1 cellular context compared by ENCODE assay signal in genomic region chr6:32940656-32941411, GRCh38.
A peak's percentile ranks its signal among the peaks of the same experiment; 100 is the strongest.
TF ChIP-seq lines count a peak whose summit lies in the region.

HLA-DMB (minus strand) TSS chr6:32941028; CDS start chr6:32940807, 221 bp downstream.

TF ChIP-seq in GM12878, 131 proteins besides CTCF, POLR2A, EP300 and RAD21 (continued from another document):
- TF ChIP-seq, protein P1, sequence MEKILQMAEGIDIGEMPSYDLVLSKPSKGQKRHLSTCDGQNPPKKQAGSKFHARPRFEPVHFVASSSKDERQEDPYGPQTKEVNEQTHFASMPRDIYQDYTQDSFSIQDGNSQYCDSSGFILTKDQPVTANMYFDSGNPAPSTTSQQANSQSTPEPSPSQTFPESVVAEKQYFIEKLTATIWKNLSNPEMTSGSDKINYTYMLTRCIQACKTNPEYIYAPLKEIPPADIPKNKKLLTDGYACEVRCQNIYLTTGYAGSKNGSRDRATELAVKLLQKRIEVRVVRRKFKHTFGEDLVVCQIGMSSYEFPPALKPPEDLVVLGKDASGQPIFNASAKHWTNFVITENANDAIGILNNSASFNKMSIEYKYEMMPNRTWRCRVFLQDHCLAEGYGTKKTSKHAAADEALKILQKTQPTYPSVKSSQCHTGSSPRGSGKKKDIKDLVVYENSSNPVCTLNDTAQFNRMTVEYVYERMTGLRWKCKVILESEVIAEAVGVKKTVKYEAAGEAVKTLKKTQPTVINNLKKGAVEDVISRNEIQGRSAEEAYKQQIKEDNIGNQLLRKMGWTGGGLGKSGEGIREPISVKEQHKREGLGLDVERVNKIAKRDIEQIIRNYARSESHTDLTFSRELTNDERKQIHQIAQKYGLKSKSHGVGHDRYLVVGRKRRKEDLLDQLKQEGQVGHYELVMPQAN (conservative IDR thresholded peaks at IDR 0.05), result peak; percentile 55
- TF ChIP-seq RFX5 (IDR thresholded peaks at IDR 0.05; ENCODE audit: low read depth, low read length) (peak; percentile 99), ZNF274 (IDR thresholded peaks at IDR 0.05; ENCODE audit: insufficient read depth, insufficient read length) (no peak), POLR2AphosphoS5 (IDR thresholded peaks at IDR 0.05; ENCODE audit: low read length) (peak; percentile 93), BHLHE40 (IDR thresholded peaks at IDR 0.05; ENCODE audit: borderline replicate concordance in 1 of 2, low read depth in 2 of 2, low read length in 1 of 2) (peak; percentile 84 to 85), ZBTB33 (IDR thresholded peaks at IDR 0.05) (no peak), LARP7 (IDR thresholded peaks at IDR 0.05) (0 out of 2 replicates have a peak, but pooled peaks have one; percentile 54), ZBTB11 (CRISPR knock-in tag; IDR thresholded peaks at IDR 0.05) (no peak), ZBED1 (IDR thresholded peaks at IDR 0.05; ENCODE audit: borderline replicate concordance) (peak; percentile 63; the same call in 1 of the 2 replicates), MTA3 (IDR thresholded peaks at IDR 0.05; ENCODE audit: borderline replicate concordance, low read length) (peak; percentile 58; the same call in 1 of the 2 replicates), PML (IDR thresholded peaks at IDR 0.05; ENCODE audit: low read length) (peak; percentile 91), E2F8 (IDR thresholded peaks at IDR 0.05; ENCODE audit: low read depth, partially characterized antibody) (no peak), IKZF1 (conservative IDR thresholded peaks at IDR 0.05) (no peak), SMARCA5 (IDR thresholded peaks at IDR 0.05) (peak; percentile 91), MXI1 (IDR thresholded peaks at IDR 0.05; ENCODE audit: low read depth, low read length) (peak; percentile 38; the same call in 1 of the 2 replicates), MLLT1 (IDR thresholded peaks at IDR 0.05) (peak; percentile 26; the same call in 1 of the 2 replicates), ZSCAN29 (IDR thresholded peaks at IDR 0.05) (0 out of 2 replicates have a peak, but pooled peaks have one; percentile 36)
- TF ChIP-seq, protein P2, sequence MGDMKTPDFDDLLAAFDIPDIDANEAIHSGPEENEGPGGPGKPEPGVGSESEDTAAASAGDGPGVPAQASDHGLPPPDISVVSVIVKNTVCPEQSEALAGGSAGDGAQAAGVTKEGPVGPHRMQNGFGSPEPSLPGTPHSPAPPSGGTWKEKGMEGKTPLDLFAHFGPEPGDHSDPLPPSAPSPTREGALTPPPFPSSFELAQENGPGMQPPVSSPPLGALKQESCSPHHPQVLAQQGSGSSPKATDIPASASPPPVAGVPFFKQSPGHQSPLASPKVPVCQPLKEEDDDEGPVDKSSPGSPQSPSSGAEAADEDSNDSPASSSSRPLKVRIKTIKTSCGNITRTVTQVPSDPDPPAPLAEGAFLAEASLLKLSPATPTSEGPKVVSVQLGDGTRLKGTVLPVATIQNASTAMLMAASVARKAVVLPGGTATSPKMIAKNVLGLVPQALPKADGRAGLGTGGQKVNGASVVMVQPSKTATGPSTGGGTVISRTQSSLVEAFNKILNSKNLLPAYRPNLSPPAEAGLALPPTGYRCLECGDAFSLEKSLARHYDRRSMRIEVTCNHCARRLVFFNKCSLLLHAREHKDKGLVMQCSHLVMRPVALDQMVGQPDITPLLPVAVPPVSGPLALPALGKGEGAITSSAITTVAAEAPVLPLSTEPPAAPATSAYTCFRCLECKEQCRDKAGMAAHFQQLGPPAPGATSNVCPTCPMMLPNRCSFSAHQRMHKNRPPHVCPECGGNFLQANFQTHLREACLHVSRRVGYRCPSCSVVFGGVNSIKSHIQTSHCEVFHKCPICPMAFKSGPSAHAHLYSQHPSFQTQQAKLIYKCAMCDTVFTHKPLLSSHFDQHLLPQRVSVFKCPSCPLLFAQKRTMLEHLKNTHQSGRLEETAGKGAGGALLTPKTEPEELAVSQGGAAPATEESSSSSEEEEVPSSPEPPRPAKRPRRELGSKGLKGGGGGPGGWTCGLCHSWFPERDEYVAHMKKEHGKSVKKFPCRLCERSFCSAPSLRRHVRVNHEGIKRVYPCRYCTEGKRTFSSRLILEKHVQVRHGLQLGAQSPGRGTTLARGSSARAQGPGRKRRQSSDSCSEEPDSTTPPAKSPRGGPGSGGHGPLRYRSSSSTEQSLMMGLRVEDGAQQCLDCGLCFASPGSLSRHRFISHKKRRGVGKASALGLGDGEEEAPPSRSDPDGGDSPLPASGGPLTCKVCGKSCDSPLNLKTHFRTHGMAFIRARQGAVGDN (IDR thresholded peaks at IDR 0.05), result no peak
